Comparison of ENCODE assay signal across 8 cellular contexts in genomic region chr1:68256824-68257223, GRCh38. TPM values are rescaled to one million over a fixed set of nuclear protein-coding genes. Genes with fewer than 3 reads are reported as not detected.
A peak's percentile ranks its signal among the peaks of the same experiment; 100 is the strongest.
DNase-seq lines count a peak whose midpoint lies in the region; ATAC-seq, FAIRE-seq and TF ChIP-seq lines count a peak whose summit lies in the region.
"Not testable (repeated sequence)": the region's sequence is repeated elsewhere in the genome, so short reads cannot be mapped to it uniquely, and the experiment has no call there.
"Had no signal": no experiment of that assay in that cellular context is flagged by ENCODE, and none has a peak within 500 bp of the region (broad histone marks: within the 10 kb centered on the region; RNA-seq: fewer than 3 reads in every experiment).

No MANE protein-coding gene starts in this region.

- H3K9ac ChIP-seq in K562 (ENCODE audit: insufficient read depth in 1 of 2, low read depth in 2 of 2, low read length in 2 of 2); keratinocyte (ENCODE audit: control insufficient read depth, extremely low read depth, insufficient read depth, low read length); neuronal stem cell (ENCODE audit: low read depth, low read length, poor library complexity): not testable (repeated sequence)

- TF ChIP-seq CTCF in CD14-positive monocyte (IDR thresholded peaks at IDR 0.05); K562 (IDR thresholded peaks at IDR 0.05 in 2 of 3, conservative IDR thresholded peaks at IDR 0.05 in 1 of 3; ENCODE audit: insufficient read depth in 2 of 3, low read depth in 1 of 3, low read length in 3 of 3); keratinocyte (optimal IDR thresholded peaks at IDR 0.05 in 1 of 3, IDR thresholded peaks at IDR 0.05 in 1 of 3, conservative IDR thresholded peaks at IDR 0.05 in 1 of 3; ENCODE audit: extremely low read depth in 1 of 3, insufficient read depth in 2 of 3, low read length in 3 of 3): not testable (repeated sequence)

- not testable (repeated sequence) for H2AFZ ChIP-seq in K562 (ENCODE audit: low read depth, low read length); keratinocyte (ENCODE audit: control insufficient read depth, low read length)
- H2AFZ ChIP-seq in neuronal stem cell (ENCODE audit: low read length), result peak overlapping the region; percentile 39

- in situ Hi-C loops in K562 (cut with MboI), result not testable (repeated sequence)

- dilution Hi-C loops in keratinocyte (cut with MboI; ENCODE audit: extremely low pct_ligation_motif_present, low sequenced_read_pairs), result not testable (repeated sequence)

- FAIRE-seq in K562 (lab: Jason Lieb, UNC), result not testable (repeated sequence)
- peak; percentile 13 for FAIRE-seq in keratinocyte (lab: Jason Lieb, UNC)

- not testable (repeated sequence) for H3K18ac ChIP-seq in neuronal stem cell (ENCODE audit: low read length)

- H3K4me1 ChIP-seq in K562 (replicated peaks in 1 of 2; ENCODE audit: control insufficient read depth in 2 of 2, insufficient read depth in 2 of 2, low read length in 2 of 2); keratinocyte (ENCODE audit: control insufficient read depth, extremely low read depth, insufficient read depth, low read length); neuronal stem cell (ENCODE audit: control insufficient read depth in 2 of 2, insufficient read depth in 1 of 2, low read depth in 1 of 2, low read length in 2 of 2): not testable (repeated sequence)

- H3K9me3 Mint-ChIP-seq in CD14-positive monocyte, result not testable (repeated sequence)

- not testable (repeated sequence) for H2BK15ac ChIP-seq in neuronal stem cell (ENCODE audit: low read length)

- BruUV-seq in K562 (replicated peaks; lab: Mats Ljungman, UMichigan), result not testable (repeated sequence)

- not testable (repeated sequence) for H2AK5ac ChIP-seq in neuronal stem cell (ENCODE audit: low read depth, low read length)

- TF ChIP-seq RAD21 in K562 (CRISPR knock-in tag; conservative IDR thresholded peaks at IDR 0.05 in 1 of 2, IDR thresholded peaks at IDR 0.05 in 1 of 2), result not testable (repeated sequence)

- not testable (repeated sequence) for H3K14ac ChIP-seq in neuronal stem cell (ENCODE audit: low read length)

- DNase-seq in CD14-positive monocyte (ENCODE audit: low spot score); K562 (ENCODE audit: extremely low read depth in 1 of 4, low spot score in 3 of 4); keratinocyte (ENCODE audit: low read depth, low spot score); neuronal stem cell (ENCODE audit: low spot score): not testable (repeated sequence)
- peak; percentile 16 for DNase-seq in H7
- DNase-seq in SK-N-DZ (ENCODE audit: low spot score), result peak; percentile 65

- H4K91ac ChIP-seq in neuronal stem cell (ENCODE audit: low read depth, low read length, poor library complexity), result not testable (repeated sequence)

- H3K36me3 Mint-ChIP-seq in CD14-positive monocyte, result not testable (repeated sequence)

- H3K27me3 ChIP-seq in H7 (ENCODE audit: control insufficient read depth, insufficient read depth, low read length); K562 (ENCODE audit: control insufficient read depth in 2 of 2, insufficient read depth in 2 of 2, low read length in 2 of 2); keratinocyte (ENCODE audit: control insufficient read depth, extremely low read depth, insufficient read depth, low read length); neuronal stem cell (ENCODE audit: control insufficient read depth in 3 of 3, insufficient read depth in 3 of 3, low read depth in 1 of 3, low read length in 3 of 3): not testable (repeated sequence)

- POLR2A ChIA-PET in K562 (lab: Yijun Ruan, JAX), result not testable (repeated sequence)

- intact Hi-C loops in CD14-positive monocyte (cut with micrococcal nuclease); K562 (cut with micrococcal nuclease): not testable (repeated sequence)

- ATAC-seq in K562, result not testable (repeated sequence)

- H3K23ac ChIP-seq in neuronal stem cell (ENCODE audit: low read depth, low read length, poor library complexity), result not testable (repeated sequence)

- H4K8ac ChIP-seq in neuronal stem cell (ENCODE audit: low read depth, low read length), result not testable (repeated sequence)

- not testable (repeated sequence) for H3K9me3 ChIP-seq in K562 (replicated peaks; ENCODE audit: control insufficient read depth, insufficient read depth, low read depth, low read length); keratinocyte (ENCODE audit: control insufficient read depth, low read depth, low read length); neuronal stem cell (replicated peaks in 1 of 2; ENCODE audit: control insufficient read depth in 2 of 2, insufficient read depth in 1 of 2, low read depth in 1 of 2, low read length in 2 of 2)

- H3K79me1 ChIP-seq in neuronal stem cell (ENCODE audit: low read depth, low read length), result not testable (repeated sequence)

- not testable (repeated sequence) for H3K79me2 ChIP-seq in K562 (ENCODE audit: control insufficient read depth, insufficient read depth, low read length); keratinocyte (ENCODE audit: control insufficient read depth, insufficient read depth, low read length)

- not testable (repeated sequence) for H3K4me3 ChIP-seq in H7 (ENCODE audit: insufficient read depth, low read depth, low read length); K562; keratinocyte (ENCODE audit: control insufficient read depth in 2 of 3, extremely low read depth in 1 of 3, insufficient read depth in 2 of 3, low read depth in 1 of 3, low read length in 3 of 3); neuronal stem cell (ENCODE audit: low read length in 2 of 2)

- H3K27ac Mint-ChIP-seq in CD14-positive monocyte, result peak overlapping the region in 4 of 7 donors; percentile 34 to 58 (median 46)

- not testable (repeated sequence) for TF ChIP-seq EP300 in K562 (IDR thresholded peaks at IDR 0.05; ENCODE audit: low read length)

- not testable (repeated sequence) for H3K36me3 ChIP-seq in H7 (replicated peaks; ENCODE audit: control insufficient read depth, insufficient read depth, low read length); K562 (ENCODE audit: control insufficient read depth, insufficient read depth, low read length); keratinocyte (ENCODE audit: control insufficient read depth in 2 of 2, extremely low read depth in 1 of 2, insufficient read depth in 2 of 2, low read length in 2 of 2); neuronal stem cell (replicated peaks in 1 of 2; ENCODE audit: control insufficient read depth in 2 of 2, insufficient read depth in 2 of 2, low read length in 2 of 2)

- not testable (repeated sequence) for H3K4ac ChIP-seq in neuronal stem cell (ENCODE audit: low read length)

- H3K4me3 Mint-ChIP-seq in CD14-positive monocyte, result not testable (repeated sequence)

- not testable (repeated sequence) for H2BK12ac ChIP-seq in neuronal stem cell (ENCODE audit: low read length)

- H4K20me1 ChIP-seq in K562 (replicated peaks; ENCODE audit: control insufficient read depth, insufficient read depth, low read length); keratinocyte (ENCODE audit: control insufficient read depth, extremely low read depth, insufficient read depth, low read length): not testable (repeated sequence)

- not testable (repeated sequence) for H3K27ac ChIP-seq in K562 (ENCODE audit: extremely low read depth, low read depth, low read length); keratinocyte (ENCODE audit: control insufficient read depth, insufficient read depth, low read length); neuronal stem cell (replicated peaks; ENCODE audit: low read length)

- WGBS in K562 (ENCODE audit: insufficient coverage, low coverage, missing lambda C conversion rate), result 0% methylated on average over 5 of the region's 5 CpGs
- no CpG with 5 or more reads among the region's 5 CpGs for WGBS in neuronal stem cell (ENCODE audit: extremely low coverage in 2 of 2, insufficient read length in 2 of 2, insufficient replicate concordance in 1 of 2), 2 donors

- peaks cover 47% of the 10 kb centered on the region for H3K4me1 Mint-ChIP-seq in CD14-positive monocyte

- CTCF ChIA-PET in K562 (lab: Yijun Ruan, JAX; ENCODE audit: low intra/inter-chr PET ratio), result not testable (repeated sequence)

- H2BK120ac ChIP-seq in neuronal stem cell (ENCODE audit: low read depth, low read length), result not testable (repeated sequence)

- H3K4me2 ChIP-seq in K562 (ENCODE audit: insufficient read depth, low read length); keratinocyte (ENCODE audit: control insufficient read depth, extremely low read depth, insufficient read depth, low read depth, low read length); neuronal stem cell (ENCODE audit: insufficient read depth, low read length, poor library complexity, severe bottlenecking): not testable (repeated sequence)

- not testable (repeated sequence) for H3K27me3 Mint-ChIP-seq in CD14-positive monocyte (ENCODE audit: low read depth in 3 of 3)

- TF ChIP-seq POLR2A in K562 (conservative IDR thresholded peaks at IDR 0.05), result not testable (repeated sequence)

- H3K9me1 ChIP-seq in K562 (ENCODE audit: control insufficient read depth, insufficient read depth, low read length); keratinocyte (ENCODE audit: control insufficient read depth, extremely low read depth, insufficient read depth, low read length): not testable (repeated sequence)

- H2BK5ac ChIP-seq in neuronal stem cell (ENCODE audit: low read length), result not testable (repeated sequence)

RNA-seq across cellular contexts. Expression of gene WLS, which starts 24.5 kb away (rescaled TPM):
- 10 to 100 TPM; 34.6 to 46.3 TPM for polyA plus RNA-seq in CD14-positive monocyte
- total RNA-seq in H7 (2014; rRNA removed; shearing (Covaris generic)), result 8.3 and 9.5 TPM in 2 replicates
- 9.5 and 21.6 TPM in 2 replicates for polyA plus RNA-seq in SK-N-DZ (2014; cell fraction: cytosol; rRNA removed)
- 9.1 and 16.3 TPM in 2 replicates for polyA plus RNA-seq in SK-N-DZ (2014; cell fraction: nucleus; rRNA removed)
- not detected in 2 replicates for total RNA-seq in K562 (2011; cell fraction: chromatin; rRNA removed; ENCODE audit: low replicate concordance)
- total RNA-seq in K562 (2011; cell fraction: nucleolus; rRNA removed), result not detected in 2 replicates
- not detected in 2 replicates for total RNA-seq in K562 (2011; cell fraction: nucleoplasm; rRNA removed)
- not detected in 2 replicates for total RNA-seq in K562 (2014; rRNA removed)
- not detected in 2 replicates for total RNA-seq in K562 (2014; rRNA removed; fragmentation: Illumina TruSeq; extraction: Trizol)
- total RNA-seq in K562 (2015; rRNA removed; fragmentation: Illumina TruSeq; extraction: Trizol), result not detected in 2 replicates
- 0.47 and 0.56 TPM in 2 replicates for total RNA-seq in K562 (2021)
- not detected in 2 replicates for polyA plus RNA-seq in K562 (2011; rRNA removed)
- polyA plus RNA-seq in K562 (2011; cell fraction: cytosol; rRNA removed), result not detected in 2 replicates
- not detected in 2 replicates for polyA plus RNA-seq in K562 (2011; cell fraction: nucleus; rRNA removed)
- not detected in 2 replicates for polyA plus RNA-seq in K562 (2012)
- polyA plus RNA-seq in K562 (2014; fragmentation: Illumina TruSeq; extraction: Trizol), result not detected in 2 replicates
- not detected for polyA plus RNA-seq in K562 (2014; fragmentation: Nextera tagmentation; extraction: Ambion mirVana)
- polyA plus RNA-seq in K562 (2014; rRNA removed), result not detected in 2 replicates
- polyA minus RNA-seq in K562 (2011; rRNA and poly(A)+ RNA removed), result not detected in 2 replicates
- 2.0 TPM in 1 of 2 replicates, not detected in the other for polyA minus RNA-seq in K562 (2011; cell fraction: cytosol; rRNA and poly(A)+ RNA removed)
- not detected in 2 replicates for polyA minus RNA-seq in K562 (2011; cell fraction: nucleus; rRNA and poly(A)+ RNA removed)
- 59.5 to 92.4 TPM (median 73.7 TPM) in 3 replicates for polyA plus RNA-seq in keratinocyte
- 14.1 TPM for polyA plus RNA-seq in keratinocyte (2011; ENCODE audit: low read depth)
- 33.4 and 56.9 TPM in 2 replicates for polyA plus RNA-seq in keratinocyte (2011; cell fraction: cytosol; rRNA removed)
- polyA plus RNA-seq in keratinocyte (2011; cell fraction: nucleus; rRNA removed), result 101 and 111 TPM in 2 replicates
- polyA plus RNA-seq in keratinocyte (2012; ENCODE audit: low replicate concordance), result 34.8 and 57.5 TPM in 2 replicates
- polyA minus RNA-seq in keratinocyte, result 60.5 to 166 TPM (median 119 TPM) in 3 replicates
- polyA minus RNA-seq in keratinocyte (2011; cell fraction: cytosol; rRNA and poly(A)+ RNA removed), result 33.4 TPM
- 85.2 and 147 TPM in 2 replicates for polyA minus RNA-seq in keratinocyte (2011; cell fraction: nucleus; rRNA and poly(A)+ RNA removed)
- 5.3 TPM for polyA plus RNA-seq in neuronal stem cell (2013, experiment 1 of 2)
- polyA plus RNA-seq in neuronal stem cell (2013, experiment 2 of 2), result 4.3 TPM
- total RNA-seq: CD4-positive, CD25-positive, alpha-beta regulatory T cell; CD8-positive, alpha-beta T cell had no signal
- polyA plus RNA-seq: CD4-positive, CD25-positive, alpha-beta regulatory T cell had no signal

Comparison
In these comparisons a context has a peak if more than half of its experiments do, and no peak if none do; other contexts are left out.
1. RNA of gene WLS, which starts 24.5 kb away (polyA plus RNA-seq): 14.1 to 111 TPM in keratinocyte and 34.6 to 46.3 TPM in CD14-positive monocyte; not detected in K562; every median in the first group is over 10 times any median in the second.